Comparison of ENCODE assay signal across 34 cellular contexts in genomic region chr12:52643233-52644077, GRCh38. TPM values are rescaled to one million over a fixed set of nuclear protein-coding genes. Genes with fewer than 3 reads are reported as not detected.
A peak's percentile ranks its signal among the peaks of the same experiment; 100 is the strongest.
DNase-seq lines count a peak whose midpoint lies in the region; ATAC-seq and TF ChIP-seq lines count a peak whose summit lies in the region.
"Had no signal": no experiment of that assay in that cellular context is flagged by ENCODE, and none has a peak within 500 bp of the region (broad histone marks: within the 10 kb centered on the region; RNA-seq: fewer than 3 reads in every experiment).

No MANE protein-coding gene starts in this region.

- no peak overlapping the region for H3K27ac ChIP-seq in uterus
- H3K27ac ChIP-seq: BLaER1, epithelial cell of prostate, neutrophil, prostate gland, sigmoid colon, tibial artery had no signal

- no peak for TF ChIP-seq POLR2A in uterus (IDR thresholded peaks at IDR 0.05)

- intact Hi-C loops in uterus (cut with DNase I; ENCODE audit: low total_unique reads) = no loop called here

- peaks cover 40% of the 10 kb centered on the region for H3K4me1 Mint-ChIP-seq in activated naive CD8-positive, alpha-beta T cell treated with anti-CD3 and anti-CD28 coated beads, Interleukin-2, amount 10 ng/mL, durations not matched to agents 7 days and 5 days
- peaks cover 58% of the 10 kb centered on the region for H3K4me1 Mint-ChIP-seq in activated naive CD8-positive, alpha-beta T cell treated with anti-CD3 and anti-CD28 coated beads, Interleukin-2, amount 50 U/mL, for 24 hours
- H3K4me1 Mint-ChIP-seq in T-cell (peaks cover 73 to 78% (median 76%) of the 10 kb centered on the region in 3 donors), type B pancreatic cell (ENCODE audit: unreplicated experiment) (peaks cover 5% of the 10 kb centered on the region)
- H3K4me1 Mint-ChIP-seq in effector memory CD8-positive, alpha-beta T cell (ENCODE audit: low read depth in 2 of 2) = peaks cover 57 to 58% of the 10 kb centered on the region in 2 donors

- ATAC-seq in activated naive CD8-positive, alpha-beta T cell treated with anti-CD3 and anti-CD28 coated beads, Interleukin-2, amount 10 ng/mL, durations not matched to agents 7 days and 5 days (ENCODE audit: low read depth) = no peak
- no peak for ATAC-seq in activated naive CD8-positive, alpha-beta T cell treated with anti-CD3 and anti-CD28 coated beads, Interleukin-2, amount 50 U/mL, for 24 hours
- no peak for ATAC-seq in T-cell (replicated peaks in 1 of 4)
- no peak for ATAC-seq in effector memory CD8-positive, alpha-beta T cell (replicated peaks)
- ATAC-seq in GM21786 (IDR thresholded peaks at IDR 0.05; ENCODE audit: unreplicated experiment) = no peak
- ATAC-seq: HepG2, left colon had no signal

- H3K9me3 ChIP-seq in uterus = no peaks in the 10 kb centered on the region
- H3K9me3 ChIP-seq: BLaER1, neutrophil, prostate gland, sigmoid colon, tibial artery had no signal

- TF ChIP-seq CTCF in type B pancreatic cell (conservative IDR thresholded peaks at IDR 0.05) = no peak
- no peak for TF ChIP-seq CTCF in uterus (IDR thresholded peaks at IDR 0.05)

- H3K27me3 ChIP-seq in uterus = no peaks in the 10 kb centered on the region
- H3K27me3 ChIP-seq: BLaER1, neutrophil had no signal

- POLR2A ChIA-PET in activated naive CD8-positive, alpha-beta T cell treated with anti-CD3 and anti-CD28 coated beads, Interleukin-2, amount 10 ng/mL, durations not matched to agents 7 days and 5 days (lab: Charles Lee) = interaction anchor here (1.2 kb wide), 1 partner anchor 10 kb away, joined by 5 read pairs; no protein-coding TSS in a partner anchor
- POLR2A ChIA-PET in T-cell (lab: Charles Lee) = interaction anchor here in 1 of 2 donors (0.6 kb wide), 1 partner anchor 49 kb away, joined by 4 read pairs; no protein-coding TSS in a partner anchor

- H3K4me3 ChIP-seq in uterus = no peak overlapping the region
- H3K4me3 ChIP-seq: BLaER1, prostate gland, sigmoid colon, tibial artery had no signal

- peaks cover 2% of the 10 kb centered on the region for H3K9me3 Mint-ChIP-seq in activated naive CD8-positive, alpha-beta T cell treated with anti-CD3 and anti-CD28 coated beads, Interleukin-2, amount 10 ng/mL, durations not matched to agents 7 days and 5 days
- no peaks in the 10 kb centered on the region for H3K9me3 Mint-ChIP-seq in activated naive CD8-positive, alpha-beta T cell treated with anti-CD3 and anti-CD28 coated beads, Interleukin-2, amount 50 U/mL, for 24 hours
- H3K9me3 Mint-ChIP-seq in T-cell = peaks cover 3 to 5% (median 4%) of the 10 kb centered on the region in 3 donors
- H3K9me3 Mint-ChIP-seq in effector memory CD8-positive, alpha-beta T cell = peaks cover 2 to 9% of the 10 kb centered on the region in 2 donors
- no peaks in the 10 kb centered on the region for H3K9me3 Mint-ChIP-seq in type B pancreatic cell
- H3K9me3 Mint-ChIP-seq: activated CD4-positive, alpha-beta memory T cell treated with anti-CD3 and anti-CD28 coated beads for 36 hours had no signal

- no peaks in the 10 kb centered on the region for H3K4me1 ChIP-seq in uterus
- H3K4me1 ChIP-seq: BLaER1, prostate gland, sigmoid colon, tibial artery had no signal

- H3K36me3 ChIP-seq in uterus = no peaks in the 10 kb centered on the region
- H3K36me3 ChIP-seq: BLaER1, neutrophil, prostate gland, sigmoid colon, tibial artery had no signal

- peak overlapping the region; percentile 6 for H3K27ac Mint-ChIP-seq in activated naive CD8-positive, alpha-beta T cell treated with anti-CD3 and anti-CD28 coated beads, Interleukin-2, amount 10 ng/mL, durations not matched to agents 7 days and 5 days
- no peak overlapping the region for H3K27ac Mint-ChIP-seq in activated naive CD8-positive, alpha-beta T cell treated with anti-CD3 and anti-CD28 coated beads, Interleukin-2, amount 50 U/mL, for 24 hours
- H3K27ac Mint-ChIP-seq in T-cell (peak overlapping the region; percentile 98 to 100), type B pancreatic cell (no peak overlapping the region)
- H3K27ac Mint-ChIP-seq in effector memory CD8-positive, alpha-beta T cell = peak overlapping the region; percentile 97 to 99
- H3K27ac Mint-ChIP-seq: activated CD4-positive, alpha-beta memory T cell treated with anti-CD3 and anti-CD28 coated beads for 36 hours had no signal

- peaks cover 5% of the 10 kb centered on the region for H3K36me3 Mint-ChIP-seq in activated naive CD8-positive, alpha-beta T cell treated with anti-CD3 and anti-CD28 coated beads, Interleukin-2, amount 10 ng/mL, durations not matched to agents 7 days and 5 days
- H3K36me3 Mint-ChIP-seq in activated naive CD8-positive, alpha-beta T cell treated with anti-CD3 and anti-CD28 coated beads, Interleukin-2, amount 50 U/mL, for 24 hours (ENCODE audit: low read depth) = no peaks in the 10 kb centered on the region
- H3K36me3 Mint-ChIP-seq in T-cell (peaks cover 4% of the 10 kb centered on the region), type B pancreatic cell (no peaks in the 10 kb centered on the region)
- H3K36me3 Mint-ChIP-seq in effector memory CD8-positive, alpha-beta T cell (ENCODE audit: insufficient read depth) = peaks cover 11% of the 10 kb centered on the region
- H3K36me3 Mint-ChIP-seq: activated CD4-positive, alpha-beta memory T cell treated with anti-CD3 and anti-CD28 coated beads for 36 hours had no signal

- CTCF ChIA-PET in T-cell (lab: Charles Lee) = no interaction called here

- no peak overlapping the region for H3K4me3 Mint-ChIP-seq in activated naive CD8-positive, alpha-beta T cell treated with anti-CD3 and anti-CD28 coated beads, Interleukin-2, amount 10 ng/mL, durations not matched to agents 7 days and 5 days
- H3K4me3 Mint-ChIP-seq in activated naive CD8-positive, alpha-beta T cell treated with anti-CD3 and anti-CD28 coated beads, Interleukin-2, amount 50 U/mL, for 24 hours = no peak overlapping the region
- H3K4me3 Mint-ChIP-seq in T-cell (peak overlapping the region in 1 of 3 donors; percentile 27), type B pancreatic cell (no peak overlapping the region)
- no peak overlapping the region for H3K4me3 Mint-ChIP-seq in effector memory CD8-positive, alpha-beta T cell
- H3K4me3 Mint-ChIP-seq: activated CD4-positive, alpha-beta memory T cell treated with anti-CD3 and anti-CD28 coated beads for 36 hours had no signal

- no peaks in the 10 kb centered on the region for H3K27me3 Mint-ChIP-seq in activated naive CD8-positive, alpha-beta T cell treated with anti-CD3 and anti-CD28 coated beads, Interleukin-2, amount 10 ng/mL, durations not matched to agents 7 days and 5 days
- H3K27me3 Mint-ChIP-seq in activated naive CD8-positive, alpha-beta T cell treated with anti-CD3 and anti-CD28 coated beads, Interleukin-2, amount 50 U/mL, for 24 hours = no peaks in the 10 kb centered on the region
- H3K27me3 Mint-ChIP-seq in T-cell (no peaks in the 10 kb centered on the region), type B pancreatic cell (peaks cover 55% of the 10 kb centered on the region)
- H3K27me3 Mint-ChIP-seq in effector memory CD8-positive, alpha-beta T cell = peaks cover 2 to 7% of the 10 kb centered on the region in 2 donors
- H3K27me3 Mint-ChIP-seq: activated CD4-positive, alpha-beta memory T cell treated with anti-CD3 and anti-CD28 coated beads for 36 hours had no signal

- no peak for DNase-seq in activated naive CD8-positive, alpha-beta T cell treated with anti-CD3 and anti-CD28 coated beads, Interleukin-2, amount 10 ng/mL, durations not matched to agents 7 days and 5 days
- DNase-seq in activated naive CD8-positive, alpha-beta T cell treated with anti-CD3 and anti-CD28 coated beads, Interleukin-2, amount 50 U/mL, for 24 hours = no peak
- DNase-seq in T-cell (no peak), type B pancreatic cell (ENCODE audit: extremely low spot score, unreplicated experiment) (peak; percentile 50), uterus (no peak)
- DNase-seq in effector memory CD8-positive, alpha-beta T cell = no peak
- DNase-seq: activated CD4-positive, alpha-beta memory T cell treated with anti-CD3 and anti-CD28 coated beads for 36 hours; activated CD4-positive, CD25-positive, alpha-beta regulatory T cell; activated gamma-delta T cell; amniotic stem cell; Calu3; DMS79 treated with DMSO at 0.1 percent for 48 hours; effector CD4-positive, alpha-beta T cell; GF-D8; hypothalamus; Kasumi-1; left colon; mesenchymal stem cell; NCI-H1417 treated with DMSO at 0.1 percent for 48 hours; NCI-H2029 treated with DMSO at 0.1 percent for 48 hours; NCI-H526; sigmoid colon; stimulated activated CD4-positive, alpha-beta T cell treated with anti-CD3 and anti-CD28 coated beads, Interleukin-12 subunit alpha, Interleukin-12 subunit beta, amount 100 ng/mL, for 4 hours; stimulated activated CD4-positive, alpha-beta T cell treated with anti-CD3 and anti-CD28 coated beads, Interleukin-2, amount 100 ng/mL, for 48 hours; T-helper 1 cell had no signal

RNA-seq across cellular contexts. Expression of gene KRT2, which starts 8.6 kb away (rescaled TPM):
- total RNA-seq in activated naive CD8-positive, alpha-beta T cell treated with anti-CD3 and anti-CD28 coated beads, Interleukin-2, amount 10 ng/mL, durations not matched to agents 7 days and 5 days = not detected
- 1 to 10 TPM in 2 of 5 donors, under 1 TPM in 3; 0.13 to 2.6 (median 0.82) TPM for total RNA-seq in T-cell
- not detected in 2 replicates for total RNA-seq in type B pancreatic cell (ENCODE audit: low replicate concordance)
- not detected for total RNA-seq in uterus
- total RNA-seq: activated CD4-positive, alpha-beta memory T cell treated with anti-CD3 and anti-CD28 coated beads for 36 hours; Calu3; chondrocyte; glomerular endothelial cell; HepG2; left colon; sigmoid colon had no signal

RNA-seq across cellular contexts. Expression of gene KRT73, which starts 25.1 kb away (rescaled TPM):
- under 1 TPM; 0.42 to 0.60 TPM for total RNA-seq in activated naive CD8-positive, alpha-beta T cell treated with anti-CD3 and anti-CD28 coated beads, Interleukin-2, amount 10 ng/mL, durations not matched to agents 7 days and 5 days
- total RNA-seq in T-cell (10 to 100 TPM in 3 of 5 donors, 1 to 10 TPM in 2; 6.8 to 37.9 (median 21.9) TPM), type B pancreatic cell (ENCODE audit: low replicate concordance) (0.12 TPM in 1 of 2 replicates, not detected in the other), uterus (not detected)
- total RNA-seq: Calu3, chondrocyte, glomerular endothelial cell, HepG2, left colon, prostate gland, sigmoid colon had no signal

RNA-seq across cellular contexts. Expression of gene KRT1, which starts 36.8 kb away (rescaled TPM):
- not detected for total RNA-seq in activated naive CD8-positive, alpha-beta T cell treated with anti-CD3 and anti-CD28 coated beads, Interleukin-2, amount 10 ng/mL, durations not matched to agents 7 days and 5 days
- 10 to 100 TPM in 2 of 5 donors, 1 to 10 TPM in 2, under 1 TPM in 1; 0.19 to 57.7 (median 10.0) TPM for total RNA-seq in T-cell
- 269 and 837 TPM in 2 replicates for total RNA-seq in type B pancreatic cell (ENCODE audit: low replicate concordance)
- total RNA-seq in uterus = 1 to 10 TPM in 1 of 4 donors, under 1 TPM in 1, not detected in 2; 0.88 to 1.5 TPM
- total RNA-seq: activated CD4-positive, alpha-beta memory T cell treated with anti-CD3 and anti-CD28 coated beads for 36 hours; Calu3; chondrocyte; glomerular endothelial cell; HepG2; left colon; sigmoid colon had no signal

RNA-seq across cellular contexts. Expression of gene KRT72, which starts 42.2 kb away (rescaled TPM):
- under 1 TPM; 0.65 to 0.67 TPM for total RNA-seq in activated naive CD8-positive, alpha-beta T cell treated with anti-CD3 and anti-CD28 coated beads, Interleukin-2, amount 10 ng/mL, durations not matched to agents 7 days and 5 days
- total RNA-seq in T-cell = 10 to 100 TPM; 10.1 to 52.7 (median 28.7) TPM
- total RNA-seq in type B pancreatic cell (ENCODE audit: low replicate concordance) = 0.48 and 2.9 TPM in 2 replicates
- total RNA-seq in uterus = under 1 TPM in 1 of 4 donors, not detected in 3; 0.51 TPM
- total RNA-seq: Calu3, chondrocyte, glomerular endothelial cell, HepG2, left colon, sigmoid colon had no signal

RNA-seq across cellular contexts. Expression of gene KRT77, which starts 59.9 kb away (rescaled TPM):
- total RNA-seq in activated naive CD8-positive, alpha-beta T cell treated with anti-CD3 and anti-CD28 coated beads, Interleukin-2, amount 10 ng/mL, durations not matched to agents 7 days and 5 days = not detected
- not detected for total RNA-seq in T-cell
- total RNA-seq in type B pancreatic cell (ENCODE audit: low replicate concordance) = 0.27 and 2.3 TPM in 2 replicates
- total RNA-seq in uterus = not detected
- total RNA-seq: activated CD4-positive, alpha-beta memory T cell treated with anti-CD3 and anti-CD28 coated beads for 36 hours; Calu3; chondrocyte; glomerular endothelial cell; HepG2; left colon; sigmoid colon had no signal

Comparison
In these comparisons a context has a peak if more than half of its experiments do, and no peak if none do; other contexts are left out.
1. H3K27ac Mint-ChIP-seq: peak in activated naive CD8-positive, alpha-beta T cell treated with anti-CD3 and anti-CD28 coated beads, Interleukin-2, amount 10 ng/mL, durations not matched to agents 7 days and 5 days (single experiment), T-cell (2 of 2) and effector memory CD8-positive, alpha-beta T cell (2 of 2); none in activated naive CD8-positive, alpha-beta T cell treated with anti-CD3 and anti-CD28 coated beads, Interleukin-2, amount 50 U/mL, for 24 hours (single experiment) and type B pancreatic cell (single experiment).